In the genomic region with DNA sequence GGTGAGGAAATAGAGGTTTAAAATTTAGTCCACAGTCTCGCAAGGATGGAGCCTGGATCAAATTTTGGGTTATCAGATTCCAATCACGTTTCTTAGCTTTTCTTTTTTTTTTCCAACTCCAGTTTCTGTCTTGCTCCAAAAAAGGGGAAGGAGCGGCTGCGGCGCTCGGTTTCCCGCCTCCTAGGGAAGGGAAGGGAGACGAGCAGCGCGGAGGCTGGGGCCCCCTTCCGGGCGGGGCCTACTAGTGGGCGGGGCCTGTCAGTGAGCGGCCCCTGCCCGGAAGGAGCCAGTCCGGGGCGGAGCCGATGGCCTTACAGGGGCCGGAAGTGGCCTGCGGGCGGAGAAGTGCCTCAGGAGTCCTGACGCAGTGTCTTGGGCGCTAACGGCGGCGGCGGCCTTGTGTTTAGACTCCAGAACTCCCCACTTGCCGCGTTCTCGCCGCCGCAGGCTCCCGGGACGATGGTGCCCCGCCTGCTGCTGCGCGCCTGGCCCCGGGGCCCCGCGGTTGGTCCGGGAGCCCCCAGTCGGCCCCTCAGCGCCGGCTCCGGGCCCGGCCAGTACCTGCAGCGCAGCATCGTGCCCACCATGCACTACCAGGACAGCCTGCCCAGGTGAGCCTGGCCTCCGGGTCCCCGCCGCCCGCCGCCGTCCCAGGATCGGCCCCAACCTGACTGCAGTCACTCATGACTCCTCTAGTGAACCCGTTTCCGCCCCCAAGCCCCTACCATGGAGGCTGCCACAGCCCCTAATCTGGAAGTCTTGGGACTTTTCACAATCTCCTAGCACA, we compare ENCODE assay signal across 8 cellular contexts. TPM values are rescaled to one million over a fixed set of nuclear protein-coding genes. Genes with fewer than 3 reads are reported as not detected.
DNase-seq lines count a peak whose midpoint lies in the region; ATAC-seq and TF ChIP-seq lines count a peak whose summit lies in the region.

CPT2 (plus strand) TSS at position 340 of the 787 bp plus-strand sequence; CDS start at position 460, 120 bp downstream.

- peak within 1 kb of the TSS; percentile 92 to 99 (median 97) for H3K4me3 Mint-ChIP-seq in CD8-positive, alpha-beta memory T cell

- DNase-seq in CD8-positive, alpha-beta memory T cell = peak; percentile 88 to 95 (median 90)
- DNase-seq in HT-29 (ENCODE audit: low spot score) = peak; percentile 93
- DNase-seq in NK-92 treated with Interleukin-12 subunit alpha and Interleukin-12 subunit beta, amount 100 ng/mL, for 24 hours (lab: John Stamatoyannopoulos, UW) = peak; percentile 86
- peak; percentile 77 to 86 for DNase-seq in activated CD8-positive, alpha-beta memory T cell treated with anti-CD3 and anti-CD28 coated beads for 1 hour (ENCODE audit: extremely low read depth in 1 of 2, low read depth in 1 of 2)
- DNase-seq in effector CD4-positive, alpha-beta T cell = peak; percentile 83
- DNase-seq in lower lobe of right lung = peak; percentile 98
- DNase-seq in stimulated activated CD4-positive, alpha-beta T cell treated with anti-CD3 and anti-CD28 coated beads, TNF-alpha, amount 100 ng/mL, for 1 hour (ENCODE audit: low read depth in 3 of 3, low spot score in 1 of 3) = peak; percentile 74 to 83 (median 77)

- no peaks in the 10 kb centered on the region for H3K27me3 ChIP-seq in CD8-positive, alpha-beta memory T cell (ENCODE audit: insufficient read depth, low read length, poor library complexity, severe bottlenecking)
- no peaks in the 10 kb centered on the region for H3K27me3 ChIP-seq in lower lobe of right lung (ENCODE audit: low read depth)

- H3K27ac ChIP-seq in CD8-positive, alpha-beta memory T cell (ENCODE audit: low read depth, low read length) = peak within 1 kb of the TSS; percentile 96
- H3K27ac ChIP-seq in lower lobe of right lung = peak within 1 kb of the TSS; percentile 100

- peaks cover 6% of the 10 kb centered on the region for H3K36me3 ChIP-seq in CD8-positive, alpha-beta memory T cell (ENCODE audit: insufficient read depth, low read length)
- H3K36me3 ChIP-seq in lower lobe of right lung = peaks cover 12% of the 10 kb centered on the region

- peaks cover 5 to 32% (median 7%) of the 10 kb centered on the region in 3 donors for H3K36me3 Mint-ChIP-seq in CD8-positive, alpha-beta memory T cell

- H3K9me3 ChIP-seq in CD8-positive, alpha-beta memory T cell (ENCODE audit: low read length) = no peaks in the 10 kb centered on the region
- H3K9me3 ChIP-seq in lower lobe of right lung = no peaks in the 10 kb centered on the region

- H3K27me3 Mint-ChIP-seq in CD8-positive, alpha-beta memory T cell = no peaks in the 10 kb centered on the region

- intact Hi-C loops in lower lobe of right lung (cut with DNase I) = no loop called here

- ATAC-seq in GM19468 (IDR thresholded peaks at IDR 0.05; ENCODE audit: extremely low read depth, unreplicated experiment) (peak; percentile 89), lower lobe of right lung (peak; percentile 99 to 100)

- H3K4me1 ChIP-seq in CD8-positive, alpha-beta memory T cell (ENCODE audit: insufficient read depth, low read length) = peaks cover 21% of the 10 kb centered on the region
- H3K4me1 ChIP-seq in lower lobe of right lung = peaks cover 34% of the 10 kb centered on the region

- H3K9me3 Mint-ChIP-seq in CD8-positive, alpha-beta memory T cell = no peaks in the 10 kb centered on the region

- POLR2A ChIA-PET in CD8-positive, alpha-beta memory T cell (lab: Charles Lee) = interaction anchor here (0.7 kb wide), 1 partner anchor 24 kb away, joined by 3 read pairs; no protein-coding TSS in a partner anchor

- peaks cover 29 to 51% (median 38%) of the 10 kb centered on the region in 3 donors for H3K4me1 Mint-ChIP-seq in CD8-positive, alpha-beta memory T cell

- peak within 1 kb of the TSS; percentile 98 to 100 (median 99) for H3K27ac Mint-ChIP-seq in CD8-positive, alpha-beta memory T cell

- peak; percentile 32 for TF ChIP-seq CTCF in lower lobe of right lung (IDR thresholded peaks at IDR 0.05)

- H3K4me3 ChIP-seq in CD8-positive, alpha-beta memory T cell (ENCODE audit: low read length) = peak within 1 kb of the TSS; percentile 83
- H3K4me3 ChIP-seq in lower lobe of right lung = peak within 1 kb of the TSS; percentile 93

- CTCF ChIA-PET in CD8-positive, alpha-beta memory T cell (lab: Charles Lee) = interaction anchor here (1.1 to 2.8 kb wide), 3 partner anchors 11 to 194 kb away, joined by 4 to 18 read pairs (median 5); no protein-coding TSS in a partner anchor

RNA-seq across cellular contexts. Expression of gene CPT2, which starts in this region (rescaled TPM):
- 10 to 100 TPM; 20.5 to 21.4 TPM for total RNA-seq in CD8-positive, alpha-beta memory T cell
- 19.4 TPM for polyA plus RNA-seq in CD8-positive, alpha-beta memory T cell
- total RNA-seq in HT-29 (2014; rRNA removed; shearing (Covaris generic)) = 21.4 and 25.1 TPM in 2 replicates
- 26.3 TPM for total RNA-seq in lower lobe of right lung

Comparison
In these comparisons a context has a peak if more than half of its experiments do, and no peak if none do; other contexts are left out.
1. Peak in every context shown above with its lines: DNase-seq, ATAC-seq, H3K4me3 ChIP-seq and H3K27ac ChIP-seq.